Comparison of ENCODE assay signal across 13 cellular contexts in genomic region chr6:139433647-139434419, GRCh38. TPM values are rescaled to one million over a fixed set of nuclear protein-coding genes. Genes with fewer than 3 reads are reported as not detected.
DNase-seq lines count a peak whose midpoint lies in the region; ATAC-seq, FAIRE-seq and TF ChIP-seq lines count a peak whose summit lies in the region.
"Had no signal": no experiment of that assay in that cellular context is flagged by ENCODE, and none has a peak within 500 bp of the region (broad histone marks: within the 10 kb centered on the region; RNA-seq: fewer than 3 reads in every experiment).

No MANE protein-coding gene starts in this region.

- POLR2A ChIA-PET in naive thymus-derived CD8-positive, alpha-beta T cell (lab: Charles Lee), result no interaction called here

- no peak overlapping the region for H3K27ac ChIP-seq in astrocyte (ENCODE audit: low read depth, low read length)

- no peak for FAIRE-seq in astrocyte (lab: Jason Lieb, UNC)
- FAIRE-seq: GM19239 had no signal

- H3K4me2 ChIP-seq in astrocyte (ENCODE audit: low read length), result no peak overlapping the region

- peaks cover 2% of the 10 kb centered on the region for H3K27me3 Mint-ChIP-seq in astrocyte (ENCODE audit: low read depth, unreplicated experiment)
- H3K27me3 Mint-ChIP-seq in naive thymus-derived CD8-positive, alpha-beta T cell, result peaks cover 0 to 8% (median 3%) of the 10 kb centered on the region in 5 donors

- no peaks in the 10 kb centered on the region for H3K79me2 ChIP-seq in astrocyte (ENCODE audit: insufficient read depth, low read length)

- peaks cover 13% of the 10 kb centered on the region for H3K4me1 ChIP-seq in astrocyte (ENCODE audit: insufficient read depth, low read length)

- no peak overlapping the region for H3K9ac ChIP-seq in astrocyte (ENCODE audit: low read length)

- TF ChIP-seq CTCF in astrocyte (IDR thresholded peaks at IDR 0.05; ENCODE audit: insufficient read depth, low read depth, low read length), result no peak

- H3K36me3 ChIP-seq in astrocyte (ENCODE audit: insufficient read depth, low read length), result no peaks in the 10 kb centered on the region

- no peaks in the 10 kb centered on the region for H3K27me3 ChIP-seq in astrocyte (ENCODE audit: insufficient read depth, low read length)

- DNase-seq in CD1c-positive myeloid dendritic cell (ENCODE audit: extremely low spot score), result peak; percentile 55
- peak; percentile 36 for DNase-seq in M059J (ENCODE audit: low read depth)
- peak; percentile 27 for DNase-seq in astrocyte (ENCODE audit: low read depth)
- peak; percentile 77 for DNase-seq in left kidney (ENCODE audit: low read depth, low spot score)
- DNase-seq in Ammon's horn (ENCODE audit: low spot score), result no peak
- DNase-seq in stimulated activated naive CD8-positive, alpha-beta T cell treated with anti-CD3 and anti-CD28 coated beads, Interleukin-15, Interleukin-2, amounts not matched to agents 100 U/mL and 50 U/mL, for 24 hours, result no peak
- no peak for DNase-seq in NCI-H446 treated with DMSO at 0.1 percent for 48 hours (lab: John Stamatoyannopoulos, UW)
- DNase-seq in naive thymus-derived CD8-positive, alpha-beta T cell, result no peak
- DNase-seq: hypothalamus; NCI-H1694; SHP77; stimulated activated CD4-positive, alpha-beta T cell treated with anti-CD3 and anti-CD28 coated beads, Interleukin-12 subunit alpha, Interleukin-12 subunit beta, amount 100 ng/mL, for 4 hours had no signal

- H3K4me3 Mint-ChIP-seq in astrocyte (ENCODE audit: unreplicated experiment), result no peak overlapping the region
- H3K4me3 Mint-ChIP-seq in naive thymus-derived CD8-positive, alpha-beta T cell, result no peak overlapping the region

- H3K36me3 Mint-ChIP-seq in astrocyte (ENCODE audit: low read depth, unreplicated experiment), result no peaks in the 10 kb centered on the region
- peaks cover 0 to 7% (median 3%) of the 10 kb centered on the region in 3 donors for H3K36me3 Mint-ChIP-seq in naive thymus-derived CD8-positive, alpha-beta T cell

- no peak overlapping the region for H2AFZ ChIP-seq in astrocyte (ENCODE audit: low read depth, low read length)

- no peak for ATAC-seq in stimulated activated naive CD8-positive, alpha-beta T cell treated with anti-CD3 and anti-CD28 coated beads, Interleukin-15, Interleukin-2, amounts not matched to agents 100 U/mL and 50 U/mL, for 24 hours
- ATAC-seq in naive thymus-derived CD8-positive, alpha-beta T cell, result no peak

- H3K9me3 ChIP-seq in astrocyte (ENCODE audit: insufficient read depth, low read depth, low read length), result no peaks in the 10 kb centered on the region

- no peak overlapping the region for H3K4me3 ChIP-seq in astrocyte (ENCODE audit: insufficient read depth, low read depth, low read length)

- no peak overlapping the region for H3K27ac Mint-ChIP-seq in astrocyte (ENCODE audit: unreplicated experiment)
- no peak overlapping the region for H3K27ac Mint-ChIP-seq in naive thymus-derived CD8-positive, alpha-beta T cell

- no peaks in the 10 kb centered on the region for H4K20me1 ChIP-seq in astrocyte (ENCODE audit: insufficient read depth, low read length)

- no peaks in the 10 kb centered on the region for H3K9me3 Mint-ChIP-seq in astrocyte (ENCODE audit: unreplicated experiment)
- H3K9me3 Mint-ChIP-seq in naive thymus-derived CD8-positive, alpha-beta T cell, result peaks cover 0 to 14% (median 5%) of the 10 kb centered on the region in 9 donors

- H3K4me1 Mint-ChIP-seq in astrocyte (ENCODE audit: low read depth, unreplicated experiment), result peaks cover 11% of the 10 kb centered on the region
- H3K4me1 Mint-ChIP-seq in naive thymus-derived CD8-positive, alpha-beta T cell, result peaks cover 0 to 5% (median 3%) of the 10 kb centered on the region in 4 donors

RNA-seq across cellular contexts. Expression of gene CITED2, which starts 59.4 kb away (rescaled TPM):
- 273 and 282 TPM in 2 replicates for total RNA-seq in M059J (2014; rRNA removed; shearing (Covaris generic))
- 348 and 449 TPM in 2 replicates for total RNA-seq in astrocyte
- total RNA-seq in naive thymus-derived CD8-positive, alpha-beta T cell, result 10 to 100 TPM; 92.4 to 95.4 TPM
- polyA plus RNA-seq in naive thymus-derived CD8-positive, alpha-beta T cell, result 10 to 100 TPM; 25.6 to 49.0 (median 29.0) TPM

Comparison
In these comparisons a context has a peak if more than half of its experiments do, and no peak if none do; other contexts are left out.
1. DNase-seq: peak in CD1c-positive myeloid dendritic cell (single experiment), M059J (single experiment), astrocyte (single experiment) and left kidney (single experiment); none in Ammon's horn (single experiment), stimulated activated naive CD8-positive, alpha-beta T cell treated with anti-CD3 and anti-CD28 coated beads, Interleukin-15, Interleukin-2, amounts not matched to agents 100 U/mL and 50 U/mL, for 24 hours (single experiment), NCI-H446 treated with DMSO at 0.1 percent for 48 hours (single experiment) and naive thymus-derived CD8-positive, alpha-beta T cell (0 of 10).